In the genomic region with DNA sequence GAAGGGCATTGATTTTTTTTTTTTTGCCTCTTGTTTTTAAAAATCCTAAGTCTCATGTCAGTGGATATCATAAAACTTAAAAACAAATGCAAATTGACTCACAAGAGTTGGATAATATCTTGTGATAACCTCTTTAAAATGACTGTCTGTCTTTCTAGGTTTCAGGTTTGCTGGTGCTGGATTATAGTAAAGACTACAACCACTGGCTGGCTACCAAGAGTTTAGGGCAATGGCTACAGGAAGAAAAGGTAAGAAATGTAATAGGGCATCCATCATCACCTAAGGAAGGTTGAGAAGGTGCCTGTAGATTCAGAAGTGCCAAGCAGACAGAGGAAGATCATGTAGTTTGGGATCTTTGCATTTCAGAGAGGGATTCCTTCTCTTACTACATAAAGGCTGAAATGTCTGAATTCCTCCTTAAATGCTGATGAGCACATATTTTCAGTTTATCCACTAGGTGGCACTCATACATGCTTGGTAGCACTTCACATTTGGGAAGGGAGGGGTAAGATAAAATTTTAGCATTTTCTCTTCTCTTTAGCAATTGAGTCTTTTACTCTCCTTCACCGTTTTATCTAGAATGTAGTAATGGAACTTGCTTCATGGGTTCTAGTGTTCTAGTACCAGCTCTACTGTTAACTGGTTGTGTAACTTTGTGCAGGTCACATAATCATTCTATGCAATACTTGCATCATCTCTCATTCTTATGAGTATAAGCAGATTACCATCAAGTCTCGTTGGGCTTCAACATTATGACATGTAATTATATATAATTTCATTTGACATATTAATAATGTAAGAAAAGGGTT, we compare ENCODE assay signal across 9 cellular contexts. TPM values are rescaled to one million over a fixed set of nuclear protein-coding genes. Genes with fewer than 3 reads are reported as not detected.
DNase-seq lines count a peak whose midpoint lies in the region; ATAC-seq and TF ChIP-seq lines count a peak whose summit lies in the region.
"Had no signal": no experiment of that assay in that cellular context is flagged by ENCODE, and none has a peak within 500 bp of the region (broad histone marks: within the 10 kb centered on the region; RNA-seq: fewer than 3 reads in every experiment).

No MANE protein-coding gene starts in this region.

- H3K4me3 Mint-ChIP-seq in activated naive CD8-positive, alpha-beta T cell treated with anti-CD3 and anti-CD28 coated beads, Interleukin-2, amount 10 ng/mL, durations not matched to agents 7 days and 5 days, result no peak overlapping the region
- H3K4me3 Mint-ChIP-seq in activated naive CD8-positive, alpha-beta T cell treated with anti-CD3 and anti-CD28 coated beads for 36 hours, result no peak overlapping the region
- H3K4me3 Mint-ChIP-seq in endodermal cell (no peak overlapping the region), neural crest cell (no peak overlapping the region)

- intact Hi-C loops in PC-3 (cut with micrococcal nuclease), result loop anchor here (1.0 to 2.0 kb wide), 3 partner anchors 40 to 457 kb away; no protein-coding TSS in a partner anchor

- peak; percentile 58 for ATAC-seq in activated naive CD8-positive, alpha-beta T cell treated with anti-CD3 and anti-CD28 coated beads, Interleukin-2, amount 10 ng/mL, durations not matched to agents 7 days and 5 days (ENCODE audit: low read depth)
- peak; percentile 94 for ATAC-seq in GM21529 (IDR thresholded peaks at IDR 0.05; ENCODE audit: unreplicated experiment)
- ATAC-seq in PC-3, result peak; percentile 70

- no peaks in the 10 kb centered on the region for H3F3A ChIP-seq in PC-3 (ENCODE audit: low read length, unreplicated experiment)

- POLR2A ChIA-PET in activated naive CD8-positive, alpha-beta T cell treated with anti-CD3 and anti-CD28 coated beads, Interleukin-2, amount 10 ng/mL, durations not matched to agents 7 days and 5 days (lab: Charles Lee), result no interaction called here
- POLR2A ChIA-PET in PC-3 (lab: Charles Lee; ENCODE audit: unreplicated experiment), result no interaction called here

- H3K4me1 Mint-ChIP-seq in activated naive CD8-positive, alpha-beta T cell treated with anti-CD3 and anti-CD28 coated beads, Interleukin-2, amount 10 ng/mL, durations not matched to agents 7 days and 5 days, result no peaks in the 10 kb centered on the region
- no peaks in the 10 kb centered on the region for H3K4me1 Mint-ChIP-seq in activated naive CD8-positive, alpha-beta T cell treated with anti-CD3 and anti-CD28 coated beads for 36 hours
- H3K4me1 Mint-ChIP-seq in endodermal cell (peaks cover 6% of the 10 kb centered on the region), neural crest cell (no peaks in the 10 kb centered on the region)

- H3K9ac ChIP-seq in PC-3 (ENCODE audit: low read length), result no peak overlapping the region
- H3K9ac ChIP-seq in endodermal cell (ENCODE audit: extremely low read depth, low read length, poor library complexity, severe bottlenecking), result no peak overlapping the region

- no peaks in the 10 kb centered on the region for H3K9me2 ChIP-seq in PC-3 (replicated peaks; ENCODE audit: low read length)

- no peak overlapping the region for H3K4me2 ChIP-seq in PC-3 (ENCODE audit: low read length)

- H3K27me3 Mint-ChIP-seq in activated naive CD8-positive, alpha-beta T cell treated with anti-CD3 and anti-CD28 coated beads, Interleukin-2, amount 10 ng/mL, durations not matched to agents 7 days and 5 days, result no peaks in the 10 kb centered on the region
- H3K27me3 Mint-ChIP-seq in activated naive CD8-positive, alpha-beta T cell treated with anti-CD3 and anti-CD28 coated beads for 36 hours, result no peaks in the 10 kb centered on the region
- H3K27me3 Mint-ChIP-seq in endodermal cell (ENCODE audit: insufficient read depth), result peaks cover 3% of the 10 kb centered on the region
- H3K27me3 Mint-ChIP-seq in neural crest cell (ENCODE audit: low read depth), result no peaks in the 10 kb centered on the region

- H3K36me3 ChIP-seq in PC-3 (ENCODE audit: low read depth, low read length) (no peaks in the 10 kb centered on the region), endodermal cell (ENCODE audit: control insufficient read depth, insufficient read depth, low read length) (no peaks in the 10 kb centered on the region)

- H3K27me3 ChIP-seq in HL-60 (ENCODE audit: insufficient read depth, poor library complexity, severe bottlenecking), result no peaks in the 10 kb centered on the region
- no peaks in the 10 kb centered on the region for H3K27me3 ChIP-seq in PC-3 (ENCODE audit: low read length)
- no peaks in the 10 kb centered on the region for H3K27me3 ChIP-seq in endodermal cell (ENCODE audit: control insufficient read depth, insufficient read depth, low read length, poor library complexity, severe bottlenecking)

- no peaks in the 10 kb centered on the region for H3K36me3 Mint-ChIP-seq in activated naive CD8-positive, alpha-beta T cell treated with anti-CD3 and anti-CD28 coated beads, Interleukin-2, amount 10 ng/mL, durations not matched to agents 7 days and 5 days
- no peaks in the 10 kb centered on the region for H3K36me3 Mint-ChIP-seq in activated naive CD8-positive, alpha-beta T cell treated with anti-CD3 and anti-CD28 coated beads for 36 hours
- H3K36me3 Mint-ChIP-seq in endodermal cell (ENCODE audit: low read depth) (no peaks in the 10 kb centered on the region), neural crest cell (ENCODE audit: low read depth) (no peaks in the 10 kb centered on the region)

- CTCF ChIA-PET in PC-3 (lab: Charles Lee), result no interaction called here

- peak; percentile 60 for TF ChIP-seq CTCF in HL-60 (IDR thresholded peaks at IDR 0.05; ENCODE audit: insufficient read depth, low read length)
- peak; percentile 89 for TF ChIP-seq CTCF in PC-3 (conservative IDR thresholded peaks at IDR 0.05; ENCODE audit: low read depth, low read length)
- peak; percentile 91 for TF ChIP-seq CTCF in endodermal cell (conservative IDR thresholded peaks at IDR 0.05)
- TF ChIP-seq CTCF in neural crest cell (conservative IDR thresholded peaks at IDR 0.05), result peak; percentile 83

- no peaks in the 10 kb centered on the region for H4K20me1 ChIP-seq in PC-3 (ENCODE audit: low read length)

- H3K79me2 ChIP-seq in PC-3 (ENCODE audit: low read length), result no peaks in the 10 kb centered on the region

- no peak overlapping the region for H3K27ac Mint-ChIP-seq in activated naive CD8-positive, alpha-beta T cell treated with anti-CD3 and anti-CD28 coated beads, Interleukin-2, amount 10 ng/mL, durations not matched to agents 7 days and 5 days
- H3K27ac Mint-ChIP-seq in activated naive CD8-positive, alpha-beta T cell treated with anti-CD3 and anti-CD28 coated beads for 36 hours, result no peak overlapping the region
- H3K27ac Mint-ChIP-seq in endodermal cell (peak overlapping the region; percentile 26), neural crest cell (ENCODE audit: unreplicated experiment) (no peak overlapping the region)

- H3K9me3 Mint-ChIP-seq in activated naive CD8-positive, alpha-beta T cell treated with anti-CD3 and anti-CD28 coated beads, Interleukin-2, amount 10 ng/mL, durations not matched to agents 7 days and 5 days, result no peaks in the 10 kb centered on the region
- H3K9me3 Mint-ChIP-seq in activated naive CD8-positive, alpha-beta T cell treated with anti-CD3 and anti-CD28 coated beads for 36 hours, result no peaks in the 10 kb centered on the region
- H3K9me3 Mint-ChIP-seq in endodermal cell (no peaks in the 10 kb centered on the region), neural crest cell (no peaks in the 10 kb centered on the region)

- WGBS in endodermal cell (ENCODE audit: insufficient coverage in 1 of 2, insufficient read length in 1 of 2), 2 experiments, result no CpG with 5 or more reads among the region's 2 CpGs

- BruUV-seq in PC-3 (replicated peaks; lab: Mats Ljungman, UMichigan), result no TSS peak

- no peaks in the 10 kb centered on the region for H3K9me3 ChIP-seq in PC-3 (ENCODE audit: low read length)
- H3K9me3 ChIP-seq in endodermal cell (ENCODE audit: control insufficient read depth, low read length), result no peaks in the 10 kb centered on the region

- H3K4me3 ChIP-seq in HL-60 (replicated peaks; ENCODE audit: insufficient read depth, low read length) (no peak overlapping the region), PC-3 (ENCODE audit: low read length) (no peak overlapping the region), endodermal cell (ENCODE audit: low read length) (no peak overlapping the region)

- H3K4me1 ChIP-seq in PC-3 (ENCODE audit: insufficient read depth, low read length), result no peaks in the 10 kb centered on the region
- H3K4me1 ChIP-seq in endodermal cell (ENCODE audit: control insufficient read depth, insufficient read depth, low read length), result no peaks in the 10 kb centered on the region

- DNase-seq in activated naive CD8-positive, alpha-beta T cell treated with anti-CD3 and anti-CD28 coated beads, Interleukin-2, amount 10 ng/mL, durations not matched to agents 7 days and 5 days, result no peak
- DNase-seq in activated naive CD8-positive, alpha-beta T cell treated with anti-CD3 and anti-CD28 coated beads for 36 hours, result no peak
- DNase-seq in HL-60 (ENCODE audit: low read depth in 1 of 2, low spot score in 1 of 2) (peak in 1 of 2 experiments; percentile 21), PC-3 (peak; percentile 72), endodermal cell (no peak), neural crest cell (ENCODE audit: low read depth, low spot score) (no peak)
- DNase-seq in activated CD4-positive, alpha-beta T cell treated with anti-CD3 and anti-CD28 coated beads for 1 hour, result no peak

- no peak overlapping the region for H3K27ac ChIP-seq in HL-60 (replicated peaks)
- no peak overlapping the region for H3K27ac ChIP-seq in PC-3 (ENCODE audit: low read length)
- H3K27ac ChIP-seq in endodermal cell (ENCODE audit: low read depth, low read length), result no peak overlapping the region
- H3K27ac ChIP-seq: epithelial cell of prostate had no signal

- H2AFZ ChIP-seq in PC-3 (ENCODE audit: low read length), result peak overlapping the region; percentile 5

RNA-seq across cellular contexts. Expression of gene CPS1, which starts 21.1 kb away (rescaled TPM):
- 1 to 10 TPM in 1 of 2 experiments, under 1 TPM in 1; 0.68 to 1.1 TPM for total RNA-seq in activated naive CD8-positive, alpha-beta T cell treated with anti-CD3 and anti-CD28 coated beads, Interleukin-2, amount 10 ng/mL, durations not matched to agents 7 days and 5 days
- total RNA-seq in activated naive CD8-positive, alpha-beta T cell treated with anti-CD3 and anti-CD28 coated beads for 36 hours, result 1 to 10 TPM; 2.6 to 2.8 TPM
- 17.7 and 17.9 TPM in 2 replicates for total RNA-seq in PC-3 (2014; rRNA removed)
- total RNA-seq in endodermal cell, result 10 to 100 TPM; 12.5 to 31.2 TPM
- polyA plus RNA-seq in endodermal cell (2013, experiment 1 of 2), result 33.4 TPM
- polyA plus RNA-seq in endodermal cell (2013, experiment 2 of 2), result 34.9 TPM
- 7.9 and 8.8 TPM in 2 replicates for total RNA-seq in neural crest cell
